ENCODE assay signal across 34 cellular contexts in genomic region chr10:62148155-62148554, GRCh38.
"Had no signal": no experiment of that assay in that cellular context is flagged by ENCODE, and none has a peak within 500 bp of the region (broad histone marks: within the 10 kb centered on the region; RNA-seq: fewer than 3 reads in every experiment).

No MANE protein-coding gene starts in this region.

- H3K27ac Mint-ChIP-seq: activated B cell treated with CpG ODN at 0.5 μM for 24 hours; activated CD4-positive, alpha-beta memory T cell treated with anti-CD3 and anti-CD28 coated beads for 36 hours; activated CD4-positive, alpha-beta T cell treated with anti-CD3 and anti-CD28 coated beads, Interleukin-2, amount 10 ng/mL, durations not matched to agents 24 days and 14 days; activated CD8-positive, alpha-beta T cell treated with anti-CD3 and anti-CD28 coated beads for 36 hours; activated naive CD4-positive, alpha-beta T cell treated with anti-CD3 and anti-CD28 coated beads for 36 hours; activated T-cell treated with anti-CD3 and anti-CD28 coated beads, Interleukin-2, amount 50 U/mL, for 72 hours; activated T-helper 1 cell treated with anti-CD3 and anti-CD28 coated beads, Interleukin-12 subunit alpha, Interleukin-12 subunit beta, Interleukin-2, Interleukin-4 antibody, amounts not matched to agents 30 ng/mL and 10 ng/mL and 1 ng/mL, durations not matched to agents 14 hours and 24 hours and 36 hours; activated T-helper 17 cell treated with anti-CD3 and anti-CD28 coated beads, Interleukin-2, amount 50 U/mL, for 72 hours; T-helper 1 cell treated with Interleukin-12 subunit alpha and Interleukin-12 subunit beta and Interleukin-4 antibody, amounts not matched to agents 30 μg/mL and 1 μg/mL, for 36 hours; T-helper 2 cell treated with Interferon-gamma antibody and Interleukin-4, amounts not matched to agents 5 μg/mL and 100 μg/mL, for 36 hours had no signal

- H3K27me3 ChIP-seq: adrenal gland, body of pancreas, brain microvascular endothelial cell, breast epithelium had no signal

- H3K27me3 Mint-ChIP-seq: activated B cell treated with CpG ODN at 0.5 μM for 24 hours; activated CD4-positive, alpha-beta memory T cell treated with anti-CD3 and anti-CD28 coated beads for 36 hours; activated CD4-positive, alpha-beta T cell treated with anti-CD3 and anti-CD28 coated beads, Interleukin-2, amount 10 ng/mL, durations not matched to agents 24 days and 14 days; activated CD8-positive, alpha-beta T cell treated with anti-CD3 and anti-CD28 coated beads for 36 hours; activated T-helper 17 cell treated with anti-CD3 and anti-CD28 coated beads, Interleukin-2, amount 50 U/mL, for 72 hours had no signal

- H3K9me3 Mint-ChIP-seq: activated T-helper 17 cell treated with anti-CD3 and anti-CD28 coated beads, Interleukin-2, amount 50 U/mL, for 72 hours had no signal

- H3K4me3 Mint-ChIP-seq: activated B cell treated with CpG ODN at 0.5 μM for 24 hours; activated CD4-positive, alpha-beta memory T cell treated with anti-CD3 and anti-CD28 coated beads for 36 hours; activated CD4-positive, alpha-beta T cell treated with anti-CD3 and anti-CD28 coated beads, Interleukin-2, amount 10 ng/mL, durations not matched to agents 24 days and 14 days; activated CD8-positive, alpha-beta T cell treated with anti-CD3 and anti-CD28 coated beads for 36 hours; activated naive CD4-positive, alpha-beta T cell treated with anti-CD3 and anti-CD28 coated beads for 36 hours; activated T-cell treated with anti-CD3 and anti-CD28 coated beads, Interleukin-2, amount 50 U/mL, for 4 hours; activated T-cell treated with anti-CD3 and anti-CD28 coated beads, Interleukin-2, amount 50 U/mL, for 72 hours; activated T-helper 1 cell treated with anti-CD3 and anti-CD28 coated beads, Interleukin-12 subunit alpha, Interleukin-12 subunit beta, Interleukin-2, Interleukin-4 antibody, amounts not matched to agents 30 ng/mL and 10 ng/mL and 1 ng/mL, durations not matched to agents 14 hours and 24 hours and 36 hours; activated T-helper 17 cell treated with anti-CD3 and anti-CD28 coated beads, Interleukin-2, amount 50 U/mL, for 72 hours; T-helper 1 cell treated with Interleukin-12 subunit alpha and Interleukin-12 subunit beta and Interleukin-4 antibody, amounts not matched to agents 30 μg/mL and 1 μg/mL, for 36 hours; T-helper 2 cell treated with Interferon-gamma antibody and Interleukin-4, amounts not matched to agents 5 μg/mL and 100 μg/mL, for 36 hours had no signal

- DNase-seq: activated B cell treated with CpG ODN at 0.5 μM for 24 hours; activated CD4-positive, alpha-beta memory T cell treated with anti-CD3 and anti-CD28 coated beads for 36 hours; activated CD4-positive, alpha-beta T cell treated with anti-CD3 and anti-CD28 coated beads for 4 hours; activated CD4-positive, alpha-beta T cell treated with anti-CD3 and anti-CD28 coated beads, Interleukin-2, amount 10 ng/mL, durations not matched to agents 24 days and 14 days; activated CD4-positive, alpha-beta T cell treated with anti-CD3 and anti-CD28 coated beads, Interleukin-2, amount 50 U/mL, for 1 hour; activated CD4-positive, alpha-beta T cell treated with anti-CD3 and anti-CD28 coated beads, Interleukin-2, amount 50 U/mL, for 4 hours; activated CD4-positive, CD25-positive, alpha-beta regulatory T cell treated with anti-CD3 and anti-CD28 coated beads, Interleukin-2, amount 50 U/mL, for 72 hours; activated CD8-positive, alpha-beta memory T cell treated with anti-CD3 and anti-CD28 coated beads, Interleukin-2, amount 50 U/mL, for 4 hours; activated CD8-positive, alpha-beta T cell treated with anti-CD3 and anti-CD28 coated beads for 36 hours; activated effector memory CD4-positive, alpha-beta T cell treated with anti-CD3 and anti-CD28 coated beads, Interleukin-2, amount 50 U/mL, for 16 hours; activated gamma-delta T cell treated with Interleukin-2 at 50 U/mL for 16 hours; activated naive CD4-positive, alpha-beta T cell; activated naive CD4-positive, alpha-beta T cell treated with anti-CD3 and anti-CD28 coated beads for 36 hours; activated naive CD4-positive, alpha-beta T cell treated with anti-CD3 and anti-CD28 coated beads, Interleukin-2, amount 50 U/mL, for 16 hours; activated T-cell treated with anti-CD3 and anti-CD28 coated beads, Interleukin-2, amount 50 U/mL, for 4 hours; activated T-cell treated with anti-CD3 and anti-CD28 coated beads, Interleukin-2, amount 50 U/mL, for 72 hours; adrenal gland; amniotic stem cell; aorta; body of pancreas; brain microvascular endothelial cell; central memory CD4-positive, alpha-beta T cell; T-helper 1 cell; T-helper 2 cell; T-helper 9 cell had no signal

- FAIRE-seq: astrocyte, TTC549 had no signal

- H3K9me3 ChIP-seq: adrenal gland, breast epithelium had no signal

- H3K4me3 ChIP-seq: adrenal gland, body of pancreas, breast epithelium had no signal

- ATAC-seq: activated CD8-positive, alpha-beta T cell treated with anti-CD3 and anti-CD28 coated beads for 36 hours; activated naive CD4-positive, alpha-beta T cell treated with anti-CD3 and anti-CD28 coated beads, Interleukin-2, amount 50 U/mL, for 72 hours; activated T-cell treated with anti-CD3 and anti-CD28 coated beads, Interleukin-2, amount 50 U/mL, for 4 hours; activated T-cell treated with anti-CD3 and anti-CD28 coated beads, Interleukin-2, amount 50 U/mL, for 72 hours; activated T-helper 17 cell treated with anti-CD3 and anti-CD28 coated beads, Interleukin-2, amount 50 U/mL, for 72 hours; body of pancreas had no signal

- H3K4me1 ChIP-seq: adrenal gland, body of pancreas, breast epithelium had no signal

- H3K27ac ChIP-seq: adrenal gland, body of pancreas, brain microvascular endothelial cell, breast epithelium, VCaP had no signal

- H3K4me1 Mint-ChIP-seq: activated T-helper 17 cell treated with anti-CD3 and anti-CD28 coated beads, Interleukin-2, amount 50 U/mL, for 72 hours had no signal

- H3K36me3 ChIP-seq: adrenal gland, brain microvascular endothelial cell, breast epithelium had no signal
